In genomic region chr2:54558976-54559410, GRCh38 we compare ENCODE assay signal across 8 cellular contexts.
A peak's percentile ranks its signal among the peaks of the same experiment; 100 is the strongest.
DNase-seq lines count a peak whose midpoint lies in the region; ATAC-seq lines count a peak whose summit lies in the region.

No MANE protein-coding gene starts in this region.

- H3K9ac ChIP-seq in mucosa of stomach (ENCODE audit: low read length), result peak overlapping the region; percentile 79

- no peaks in the 10 kb centered on the region for H3K9me3 ChIP-seq in mucosa of stomach (ENCODE audit: control insufficient read depth, low read length)

- peak overlapping the region; percentile 90 for H3K27ac Mint-ChIP-seq in central memory CD8-positive, alpha-beta T cell (ENCODE audit: low read depth)

- H3K4me1 ChIP-seq in mucosa of stomach (ENCODE audit: control insufficient read depth, insufficient read depth, low read length), result peaks cover 28% of the 10 kb centered on the region

- no peaks in the 10 kb centered on the region for H3K27me3 Mint-ChIP-seq in central memory CD8-positive, alpha-beta T cell

- peaks cover 21% of the 10 kb centered on the region for H3K36me3 Mint-ChIP-seq in central memory CD8-positive, alpha-beta T cell (ENCODE audit: insufficient read depth)

- no peaks in the 10 kb centered on the region for H3K27me3 ChIP-seq in mucosa of stomach (ENCODE audit: control insufficient read depth, insufficient read depth, low read length)

- H3K4me3 Mint-ChIP-seq in central memory CD8-positive, alpha-beta T cell, result peak overlapping the region; percentile 97

- H3K4me3 ChIP-seq in mucosa of stomach (ENCODE audit: low read length), result peak overlapping the region; percentile 61

- in situ Hi-C loops in KBM-7 (cut with MboI; ENCODE audit: low pct_unique_long_range_greater_than_20kb, low sequenced_read_pairs), result no loop called here

- peak; percentile 10 for ATAC-seq in central memory CD8-positive, alpha-beta T cell (replicated peaks; ENCODE audit: extremely low read depth, poor library complexity, severe bottlenecking)
- ATAC-seq in HG03095 (IDR thresholded peaks at IDR 0.05; ENCODE audit: unreplicated experiment) (no peak), HG03432 (IDR thresholded peaks at IDR 0.05; ENCODE audit: unreplicated experiment) (no peak), HG03521 (IDR thresholded peaks at IDR 0.05; ENCODE audit: unreplicated experiment) (no peak)

- peaks cover 53% of the 10 kb centered on the region for H3K4me1 Mint-ChIP-seq in central memory CD8-positive, alpha-beta T cell

- no peaks in the 10 kb centered on the region for H3K36me3 ChIP-seq in mucosa of stomach (ENCODE audit: control insufficient read depth, insufficient read depth, low read length)

- peak; percentile 46 for DNase-seq in DMS53 treated with DMSO at 0.1 percent for 48 hours (lab: John Stamatoyannopoulos, UW; ENCODE audit: unreplicated experiment)
- DNase-seq in KBM-7, result peak; percentile 57
- no peak for DNase-seq in central memory CD8-positive, alpha-beta T cell (ENCODE audit: low spot score in 2 of 2)
- no peak for DNase-seq in islet precursor cell

- H3K9me3 Mint-ChIP-seq in central memory CD8-positive, alpha-beta T cell, result no peaks in the 10 kb centered on the region

Comparison
In these comparisons a context has a peak if more than half of its experiments do, and no peak if none do; other contexts are left out.
1. DNase-seq: peak in DMS53 treated with DMSO at 0.1 percent for 48 hours (single experiment) and KBM-7 (single experiment); none in central memory CD8-positive, alpha-beta T cell (0 of 2) and islet precursor cell (single experiment).